In the genomic region with DNA sequence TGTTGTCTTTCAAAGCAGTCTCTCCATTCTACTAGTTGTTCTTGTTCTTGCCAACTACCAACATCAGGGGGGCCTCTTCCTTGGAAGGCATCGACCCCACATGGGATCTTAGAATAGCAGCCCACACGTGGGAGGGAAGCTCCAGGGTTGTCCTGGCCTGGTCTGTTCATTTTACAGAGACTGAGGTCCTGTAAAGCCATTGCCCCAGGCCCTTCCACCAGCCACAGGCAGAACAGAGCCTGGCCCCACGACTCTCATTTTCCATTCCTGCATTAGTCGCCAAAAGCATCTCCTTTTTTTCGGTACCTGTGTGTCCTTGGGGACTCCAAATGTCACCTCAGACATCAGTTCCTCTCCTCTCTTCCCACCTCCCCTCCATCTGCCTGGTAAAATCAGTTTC, we compare ENCODE assay signal across 33 cellular contexts. TPM values are rescaled to one million over a fixed set of nuclear protein-coding genes. Genes with fewer than 3 reads are reported as not detected.
"Had no signal": no experiment of that assay in that cellular context is flagged by ENCODE, and none has a peak within 500 bp of the region (broad histone marks: within the 10 kb centered on the region; RNA-seq: fewer than 3 reads in every experiment).

No MANE protein-coding gene starts in this region.

- H3K79me2 ChIP-seq: parathyroid adenoma had no signal

- H3K4me2 ChIP-seq: neural progenitor cell, smooth muscle cell had no signal

- H2AFZ ChIP-seq: neural progenitor cell, parathyroid adenoma had no signal

- H3K27me3 ChIP-seq: neural progenitor cell had no signal

- H3K4me3 Mint-ChIP-seq: immature natural killer cell; naive thymus-derived CD4-positive, alpha-beta T cell; nephron progenitor cell; neural progenitor cell; stimulated activated memory B cell treated with anti-CD40 and anti-IgM and Interleukin-4, amounts not matched to agents 10 μg/mL and 1 μg/mL and 100 μg/mL, for 72 hours; stimulated activated naive CD8-positive, alpha-beta T cell treated with anti-CD3 and anti-CD28 coated beads, Interleukin-15, Interleukin-2, amounts not matched to agents 100 ng/mL and 50 ng/mL, for 24 hours had no signal

- H3K4me1 ChIP-seq: parathyroid adenoma, prostate gland had no signal

- DNase-seq: heart left ventricle; hypothalamus; immature natural killer cell; left ventricle myocardium inferior; mesendoderm; midbrain; mucosa of descending colon; naive thymus-derived CD4-positive, alpha-beta T cell; nephron progenitor cell; retina; right cardiac atrium; stimulated activated CD4-positive, alpha-beta T cell treated with anti-CD3 and anti-CD28 coated beads, Interleukin-1b, Interleukin-23, amount 100 ng/mL, for 48 hours; stimulated activated CD4-positive, alpha-beta T cell treated with anti-CD3 and anti-CD28 coated beads, Interleukin-2, amount 100 ng/mL, for 48 hours; stimulated activated CD4-positive, alpha-beta T cell treated with anti-CD3 and anti-CD28 coated beads, Interleukin-4, amount 100 ng/mL, for 4 hours; stimulated activated CD8-positive, alpha-beta memory T cell treated with anti-CD3 and anti-CD28 coated beads, Interleukin-4, amount 100 ng/mL, for 48 hours; tibial artery; trophoblast cell had no signal

- H3K4me1 Mint-ChIP-seq: immature natural killer cell; stimulated activated memory B cell treated with anti-CD40 and anti-IgM and Interleukin-4, amounts not matched to agents 10 μg/mL and 1 μg/mL and 100 μg/mL, for 72 hours had no signal

- H3K36me3 Mint-ChIP-seq: immature natural killer cell; naive thymus-derived CD4-positive, alpha-beta T cell; neural progenitor cell; stimulated activated memory B cell treated with anti-CD40 and anti-IgM and Interleukin-4, amounts not matched to agents 10 μg/mL and 1 μg/mL and 100 μg/mL, for 72 hours had no signal

- H3K36me3 ChIP-seq: heart left ventricle, left ventricle myocardium inferior, neural progenitor cell, neutrophil, prostate gland, suprapubic skin, thoracic aorta, tibial artery, upper lobe of right lung had no signal

- H3K4me3 ChIP-seq: heart left ventricle, left ventricle myocardium inferior, lung, mucosa of descending colon, neural progenitor cell, prostate gland, smooth muscle cell, suprapubic skin, thoracic aorta, tibial artery, upper lobe of right lung had no signal

- H3K27ac ChIP-seq: heart left ventricle, left ventricle myocardium inferior, neural progenitor cell, neutrophil, parathyroid adenoma, prostate gland, suprapubic skin, thoracic aorta, tibial artery, upper lobe of right lung had no signal

- FAIRE-seq: islet of Langerhans, urothelium cell line had no signal

- H3K9me3 Mint-ChIP-seq: immature natural killer cell; nephron progenitor cell; stimulated activated memory B cell treated with anti-CD40 and anti-IgM and Interleukin-4, amounts not matched to agents 10 μg/mL and 1 μg/mL and 100 μg/mL, for 72 hours; stimulated activated naive CD8-positive, alpha-beta T cell treated with anti-CD3 and anti-CD28 coated beads, Interleukin-15, Interleukin-2, amounts not matched to agents 100 ng/mL and 50 ng/mL, for 24 hours had no signal

- ATAC-seq: heart left ventricle; mucosa of descending colon; naive thymus-derived CD4-positive, alpha-beta T cell; right cardiac atrium; stimulated activated memory B cell treated with anti-CD40 and anti-IgM and Interleukin-4, amounts not matched to agents 10 μg/mL and 1 μg/mL and 100 μg/mL, for 72 hours; upper lobe of right lung had no signal

- H3K27ac Mint-ChIP-seq: immature natural killer cell; naive thymus-derived CD4-positive, alpha-beta T cell; nephron progenitor cell; neural progenitor cell; stimulated activated memory B cell treated with anti-CD40 and anti-IgM and Interleukin-4, amounts not matched to agents 10 μg/mL and 1 μg/mL and 100 μg/mL, for 72 hours; stimulated activated naive CD8-positive, alpha-beta T cell treated with anti-CD3 and anti-CD28 coated beads, Interleukin-15, Interleukin-2, amounts not matched to agents 100 ng/mL and 50 ng/mL, for 24 hours had no signal

- H3K9me3 ChIP-seq: left ventricle myocardium inferior, mucosa of descending colon, neutrophil, prostate gland, suprapubic skin, thoracic aorta, tibial artery, upper lobe of right lung had no signal

RNA-seq across cellular contexts. Expression of a gene that starts 28.0 kb away (rescaled TPM):
- total RNA-seq: left ventricle myocardium inferior; lower leg skin; myocyte; naive thymus-derived CD4-positive, alpha-beta T cell; osteocyte; right cardiac atrium; smooth muscle cell; suprapubic skin; thoracic aorta had no signal
- polyA plus RNA-seq: heart left ventricle; immature natural killer cell; naive thymus-derived CD4-positive, alpha-beta T cell; right cardiac atrium; smooth muscle cell had no signal
